ENCODE assay signal across 23 cellular contexts in the genomic region with DNA sequence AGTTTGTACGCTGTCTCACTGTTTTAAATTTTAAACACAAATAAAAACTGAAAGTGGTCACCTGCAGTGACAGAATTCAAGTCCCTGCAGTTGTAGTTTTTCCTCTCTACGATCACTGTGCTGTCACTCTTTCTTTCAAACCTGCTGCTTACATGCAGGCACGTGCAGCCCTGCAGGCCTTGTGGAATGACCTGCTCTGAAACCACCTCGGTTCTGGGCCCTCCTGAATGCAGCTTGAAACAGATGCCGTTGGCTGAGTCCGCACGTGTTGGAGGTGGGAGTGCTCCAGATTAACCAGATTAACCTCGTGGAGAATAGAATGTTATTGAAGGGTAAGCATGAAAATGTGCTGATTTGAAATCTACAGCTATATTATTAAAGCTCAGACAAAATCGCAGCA.
A peak's percentile ranks its signal among the peaks of the same experiment; 100 is the strongest.
DNase-seq lines count a peak whose midpoint lies in the region; ATAC-seq, FAIRE-seq and TF ChIP-seq lines count a peak whose summit lies in the region.
"Had no signal": no experiment of that assay in that cellular context is flagged by ENCODE, and none has a peak within 500 bp of the region (broad histone marks: within the 10 kb centered on the region; RNA-seq: fewer than 3 reads in every experiment).

No MANE protein-coding gene starts in this region.

- CTCF ChIA-PET in HepG2 (lab: Yijun Ruan, JAX; ENCODE audit: low intra/inter-chr PET ratio, low total read pairs) (no interaction called here), H1 (lab: Charles Lee; ENCODE audit: partially characterized antibody) (interaction anchor here (0.7 to 2.9 kb wide), 3 partner anchors 13 to 32 kb away, joined by 3 to 16 read pairs (median 4); no protein-coding TSS in a partner anchor), WTC11 (lab: Charles Lee) (interaction anchor here (4.4 kb wide), 1 partner anchor 13 kb away, joined by 35 read pairs; no protein-coding TSS in a partner anchor)

- TF ChIP-seq RAD21 in HepG2 (CRISPR knock-in tag; IDR thresholded peaks at IDR 0.05) = no peak
- TF ChIP-seq RAD21 in H1 (IDR thresholded peaks at IDR 0.05 in 1 of 2, conservative IDR thresholded peaks at IDR 0.05 in 1 of 2; ENCODE audit: low read depth in 2 of 2, low read length in 2 of 2) = no peak

- POLR2A ChIA-PET in HepG2 (lab: Yijun Ruan, JAX) = no interaction called here
- POLR2A ChIA-PET in H1 (lab: Charles Lee; ENCODE audit: partially characterized antibody) = no interaction called here
- POLR2A ChIA-PET in WTC11 (lab: Charles Lee) = no interaction called here

- no peaks in the 10 kb centered on the region for H3K36me3 Mint-ChIP-seq in neural progenitor cell
- no peaks in the 10 kb centered on the region for H3K36me3 Mint-ChIP-seq in WTC11
- H3K36me3 Mint-ChIP-seq: CD4-positive, CD25-positive, alpha-beta regulatory T cell; CD8-positive, alpha-beta T cell had no signal

- no peaks in the 10 kb centered on the region; the same call in 1 of the 2 replicates for H3K23me2 ChIP-seq in H1 (ENCODE audit: low read depth, low read length)

- FAIRE-seq in HepG2 (lab: Jason Lieb, UNC) (no peak), H1 (lab: Jason Lieb, UNC) (no peak), kidney (lab: Jason Lieb, UNC) (no peak)
- FAIRE-seq: A204.1, GM12878 had no signal

- H3K56ac ChIP-seq in H1 (replicated peaks; ENCODE audit: insufficient read length, low read depth, low read length) = no peak overlapping the region

- no TSS peak for BruUV-seq in HepG2 (replicated peaks; lab: Mats Ljungman, UMichigan)

- no peak overlapping the region for H3K23ac ChIP-seq in H1 (ENCODE audit: insufficient read length)

- no peak overlapping the region; the same call in 1 of the 2 replicates for H2BK12ac ChIP-seq in H1 (ENCODE audit: low read depth, low read length)

- TF ChIP-seq POLR2A in HepG2 (IDR thresholded peaks at IDR 0.05; ENCODE audit: insufficient read depth in 1 of 2, low read depth in 2 of 2, low read length in 2 of 2) = no peak
- no peak for TF ChIP-seq POLR2A in right lobe of liver (IDR thresholded peaks at IDR 0.05)
- TF ChIP-seq POLR2A in H1 (IDR thresholded peaks at IDR 0.05; ENCODE audit: control extremely low read depth in 1 of 2, low read depth in 2 of 2, low read length in 2 of 2) = no peak

- H3K9me3 ChIP-seq in HepG2 (ENCODE audit: low read length) (no peaks in the 10 kb centered on the region), right lobe of liver (no peaks in the 10 kb centered on the region), H1 (ENCODE audit: insufficient read depth in 2 of 2, low read depth in 1 of 2, low read length in 1 of 2) (no peaks in the 10 kb centered on the region), neural progenitor cell (ENCODE audit: low read depth) (no peaks in the 10 kb centered on the region), kidney (ENCODE audit: control insufficient read depth in 1 of 2, low read length in 2 of 2) (no peaks in the 10 kb centered on the region)
- H3K9me3 ChIP-seq: BLaER1, Caco-2 had no signal

- H3K9me3 Mint-ChIP-seq in neural progenitor cell (peaks cover 2% of the 10 kb centered on the region), WTC11 (no peaks in the 10 kb centered on the region)
- H3K9me3 Mint-ChIP-seq: CD4-positive, CD25-positive, alpha-beta regulatory T cell; CD8-positive, alpha-beta T cell had no signal

- no peaks in the 10 kb centered on the region for H4K20me1 ChIP-seq in HepG2 (ENCODE audit: insufficient read depth, low read length)
- H4K20me1 ChIP-seq in H1 (replicated peaks in 1 of 2; ENCODE audit: control insufficient read depth in 1 of 2, insufficient read depth in 2 of 2, low read length in 2 of 2) = no peaks in the 10 kb centered on the region
- H4K20me1 ChIP-seq in neural progenitor cell (ENCODE audit: low read depth) = no peaks in the 10 kb centered on the region
- H4K20me1 ChIP-seq: BLaER1 had no signal

- H3K4me1 ChIP-seq in HepG2 (ENCODE audit: insufficient read depth, low read length) = peaks cover 55% of the 10 kb centered on the region
- peaks cover 0 to 7% (median 0%) of the 10 kb centered on the region in 4 donors for H3K4me1 ChIP-seq in right lobe of liver
- peaks cover 10 to 24% (median 14%) of the 10 kb centered on the region in 4 experiments for H3K4me1 ChIP-seq in H1 (replicated peaks in 1 of 4; ENCODE audit: control insufficient read depth in 3 of 4, insufficient read depth in 4 of 4, low read length in 3 of 4)
- peaks cover 27% of the 10 kb centered on the region for H3K4me1 ChIP-seq in neural progenitor cell
- H3K4me1 ChIP-seq in kidney (ENCODE audit: control insufficient read depth in 1 of 2, insufficient read depth in 1 of 2, low read depth in 1 of 2, low read length in 2 of 2) = no peaks in the 10 kb centered on the region
- H3K4me1 ChIP-seq: BLaER1, Caco-2 had no signal

- TF ChIP-seq CTCF in HepG2 (CRISPR knock-in tag; IDR thresholded peaks at IDR 0.05) (no peak), right lobe of liver (IDR thresholded peaks at IDR 0.05) (no peak), H1 (IDR thresholded peaks at IDR 0.05; ENCODE audit: control extremely low read depth in 1 of 3, insufficient read depth in 1 of 3, low read depth in 1 of 3, low read length in 3 of 3) (no peak), neural progenitor cell (IDR thresholded peaks at IDR 0.05) (no peak), kidney (IDR thresholded peaks at IDR 0.05; ENCODE audit: borderline replicate concordance, extremely low read depth, insufficient read depth) (no peak), WTC11 (IDR thresholded peaks at IDR 0.05) (no peak)

- H3K27me3 ChIP-seq in HepG2 (ENCODE audit: control insufficient read depth in 1 of 2, insufficient read depth in 2 of 2, low read length in 2 of 2) (no peaks in the 10 kb centered on the region; a peak in 1 of 5 replicates), right lobe of liver (no peaks in the 10 kb centered on the region), H1 (replicated peaks in 1 of 4; ENCODE audit: control insufficient read depth in 3 of 4, extremely low read depth in 1 of 4, insufficient read depth in 3 of 4, low read length in 3 of 4) (peaks cover 0 to 20% (median 10%) of the 10 kb centered on the region in 4 experiments; a peak in 5 of 7 replicates), neural progenitor cell (peaks cover 39% of the 10 kb centered on the region)
- H3K27me3 ChIP-seq: BLaER1 had no signal

- no peak overlapping the region for H2BK5ac ChIP-seq in H1 (ENCODE audit: low read depth, low read length)

- H4K91ac ChIP-seq in H1 (replicated peaks; ENCODE audit: insufficient read length, low read length) = no peak overlapping the region

- H3K36me3 ChIP-seq in HepG2 (replicated peaks in 1 of 2; ENCODE audit: control insufficient read depth in 1 of 2, insufficient read depth in 2 of 2, low read length in 2 of 2) (no peaks in the 10 kb centered on the region), right lobe of liver (no peaks in the 10 kb centered on the region), H1 (ENCODE audit: control insufficient read depth in 2 of 4, insufficient read depth in 4 of 4, low read length in 3 of 4) (no peaks in the 10 kb centered on the region), neural progenitor cell (no peaks in the 10 kb centered on the region), kidney (ENCODE audit: control insufficient read depth in 1 of 2, insufficient read depth in 2 of 2, low read length in 2 of 2) (no peaks in the 10 kb centered on the region)
- H3K36me3 ChIP-seq: BLaER1 had no signal

- no peaks in the 10 kb centered on the region for H3F3A ChIP-seq in neural progenitor cell (ENCODE audit: low read depth)

- H4K8ac ChIP-seq in H1 (ENCODE audit: extremely low read depth, insufficient read depth, low read length) = no peak overlapping the region

- H3K4me2 ChIP-seq in HepG2 (ENCODE audit: low read depth, low read length) (no peak overlapping the region), H1 (ENCODE audit: insufficient read depth in 1 of 2, low read depth in 2 of 2, low read length in 2 of 2) (no peak overlapping the region), neural progenitor cell (no peak overlapping the region)
- H3K4me2 ChIP-seq: BLaER1 had no signal

- H2AFZ ChIP-seq in HepG2 (ENCODE audit: low read length) = no peak overlapping the region
- no peak overlapping the region for H2AFZ ChIP-seq in H1 (ENCODE audit: low read length)
- no peak overlapping the region for H2AFZ ChIP-seq in neural progenitor cell (replicated peaks)

- H3K4me3 Mint-ChIP-seq in neural progenitor cell (no peak overlapping the region), WTC11 (no peak overlapping the region)
- H3K4me3 Mint-ChIP-seq: B cell; CD4-positive, CD25-positive, alpha-beta regulatory T cell; CD8-positive, alpha-beta T cell had no signal

- H4K5ac ChIP-seq in H1 (ENCODE audit: insufficient read length, low read depth, low read length) = no peak overlapping the region

- H3K4me1 Mint-ChIP-seq in neural progenitor cell (peaks cover 25% of the 10 kb centered on the region), WTC11 (peaks cover 28% of the 10 kb centered on the region)

- intact Hi-C loops in HepG2 (cut with micrococcal nuclease; ENCODE audit: unreplicated experiment) (loop anchor here (10.0 kb wide), 1 partner anchor 125 kb away; a partner anchor contains a TSS), right lobe of liver (cut with DNase I) (no loop called here), kidney (cut with DNase I) (no loop called here)

- TF ChIP-seq EP300 in HepG2 (IDR thresholded peaks at IDR 0.05; ENCODE audit: low read depth in 2 of 2, low read length in 2 of 2) (no peak), HepG2 (CRISPR knock-in tag; IDR thresholded peaks at IDR 0.05; ENCODE audit: borderline replicate concordance) (no peak), H1 (IDR thresholded peaks at IDR 0.05; ENCODE audit: borderline replicate concordance in 1 of 2, low read depth in 2 of 2, low read length in 2 of 2) (no peak)

- H3K4me3 ChIP-seq in HepG2 (replicated peaks in 1 of 3; ENCODE audit: insufficient read depth in 1 of 3, low read depth in 2 of 3, low read length in 3 of 3) (no peak overlapping the region), right lobe of liver (no peak overlapping the region), H1 (ENCODE audit: extremely low read depth in 1 of 4, insufficient read depth in 2 of 4, low read depth in 3 of 4, low read length in 4 of 4) (no peak overlapping the region), neural progenitor cell (no peak overlapping the region), kidney (ENCODE audit: low read length in 2 of 2) (no peak overlapping the region)
- H3K4me3 ChIP-seq: BLaER1, GM12878 had no signal

- no peak overlapping the region; the same call in 1 of the 2 replicates for H2BK20ac ChIP-seq in H1 (ENCODE audit: low read length)

- H2BK120ac ChIP-seq in H1 (replicated peaks; ENCODE audit: low read depth, low read length) = no peak overlapping the region

- H3K27ac Mint-ChIP-seq in neural progenitor cell (peak overlapping the region; percentile 38), WTC11 (no peak overlapping the region)
- H3K27ac Mint-ChIP-seq: B cell; CD8-positive, alpha-beta T cell had no signal

- H3K9ac ChIP-seq in HepG2 (ENCODE audit: insufficient read depth, low read depth, low read length) (no peak overlapping the region), H1 (replicated peaks in 1 of 4; ENCODE audit: extremely low read depth in 1 of 4, low read depth in 3 of 4, low read length in 3 of 4) (no peak overlapping the region), neural progenitor cell (no peak overlapping the region), kidney (ENCODE audit: low read length in 2 of 2) (no peak overlapping the region)
- H3K9ac ChIP-seq: BLaER1 had no signal

- no peaks in the 10 kb centered on the region for H3K79me1 ChIP-seq in H1 (ENCODE audit: low read depth, low read length)

- H3K79me2 ChIP-seq in HepG2 (ENCODE audit: insufficient read depth, low read length) (no peaks in the 10 kb centered on the region), H1 (ENCODE audit: control insufficient read depth in 1 of 2, insufficient read depth in 2 of 2, low read length in 2 of 2) (no peaks in the 10 kb centered on the region), neural progenitor cell (ENCODE audit: low read depth) (no peaks in the 10 kb centered on the region)

- ATAC-seq in HepG2 (no peak), right lobe of liver (no peak), WTC11 (no peak)
- ATAC-seq: CD8-positive, alpha-beta T cell; GM12878 had no signal

- H3K27ac ChIP-seq in HepG2 (ENCODE audit: extremely low read length, insufficient read depth, low read length) (no peak overlapping the region), right lobe of liver (no peak overlapping the region), H1 (ENCODE audit: low read depth, low read length) (no peak overlapping the region), neural progenitor cell (no peak overlapping the region), kidney (ENCODE audit: low read depth in 2 of 2, low read length in 2 of 2) (no peak overlapping the region)
- H3K27ac ChIP-seq: 22Rv1, BLaER1, C4-2B had no signal

- no peak overlapping the region for H3K18ac ChIP-seq in H1 (ENCODE audit: extremely low read depth, low read length)

- no peak overlapping the region for H2BK15ac ChIP-seq in H1 (ENCODE audit: low read length)

- H2AK5ac ChIP-seq in H1 (ENCODE audit: low read depth, low read length) = no peak overlapping the region

- 50% methylated on average over 9 of the region's 9 CpGs for WGBS in HepG2 (ENCODE audit: low lambda C conversion rate)
- WGBS in right lobe of liver (ENCODE audit: insufficient coverage, low coverage, low lambda C conversion rate, missing lambda C conversion rate) = 76% methylated on average over 9 of the region's 9 CpGs
- WGBS in H1 (ENCODE audit: extremely low coverage in 1 of 2, insufficient coverage in 1 of 2, insufficient read length in 1 of 2, insufficient replicate concordance in 2 of 2, low coverage in 1 of 2, low lambda C conversion rate in 2 of 2, missing lambda C conversion rate in 1 of 2), 2 experiments = 66% methylated on average over 9 of the region's 9 CpGs; no CpG with 5 or more reads in 1 of the 2 experiments

- peak; percentile 52 for DNase-seq in NCI-H82 (lab: John Stamatoyannopoulos, UW)
- DNase-seq in NCI-H82 treated with DMSO at 0.1 percent for 48 hours (lab: John Stamatoyannopoulos, UW; ENCODE audit: unreplicated experiment) = no peak
- DNase-seq in HepG2 (ENCODE audit: low spot score) = no peak
- no peak for DNase-seq in right lobe of liver
- no peak for DNase-seq in H1 (ENCODE audit: low read depth in 1 of 2, low spot score in 2 of 2)
- DNase-seq in neural progenitor cell (ENCODE audit: low spot score) = peak; percentile 36
- no peak for DNase-seq in kidney
- no peak for DNase-seq in WTC11 (ENCODE audit: low spot score)
- DNase-seq: Caco-2; CD4-positive, CD25-positive, alpha-beta regulatory T cell; CD8-positive, alpha-beta T cell; DMS153; DND-41; GDM1; GOT3; H7; HCEC 1CT had no signal

- H3K27me3 Mint-ChIP-seq in neural progenitor cell (ENCODE audit: insufficient read depth, low read depth) (peaks cover 13% of the 10 kb centered on the region), WTC11 (ENCODE audit: low read depth) (peaks cover 25% of the 10 kb centered on the region)

- in situ Hi-C loops in HepG2 (cut with HindIII; ENCODE audit: extremely low pct_ligation_motif_present, low pct_unique_long_range_greater_than_20kb) = no loop called here

- no peak overlapping the region for H3K4ac ChIP-seq in H1 (replicated peaks; ENCODE audit: insufficient read length, low read depth, low read length)

- no peak overlapping the region for H3K14ac ChIP-seq in H1 (ENCODE audit: insufficient read length)

Comparison
In these comparisons a context has a peak if more than half of its experiments do, and no peak if none do; other contexts are left out.
1. DNase-seq: peak in NCI-H82 (single experiment) and neural progenitor cell (single experiment); none in NCI-H82 treated with DMSO at 0.1 percent for 48 hours (single experiment), HepG2 (single experiment), right lobe of liver (0 of 3), H1 (0 of 2), kidney (single experiment) and WTC11 (single experiment).